8 cellular contexts compared by ENCODE assay signal in genomic region chr1:168136709-168137514, GRCh38. TPM values are rescaled to one million over a fixed set of nuclear protein-coding genes. Genes with fewer than 3 reads are reported as not detected.
DNase-seq lines count a peak whose midpoint lies in the region; ATAC-seq and TF ChIP-seq lines count a peak whose summit lies in the region.

A gene with protein sequence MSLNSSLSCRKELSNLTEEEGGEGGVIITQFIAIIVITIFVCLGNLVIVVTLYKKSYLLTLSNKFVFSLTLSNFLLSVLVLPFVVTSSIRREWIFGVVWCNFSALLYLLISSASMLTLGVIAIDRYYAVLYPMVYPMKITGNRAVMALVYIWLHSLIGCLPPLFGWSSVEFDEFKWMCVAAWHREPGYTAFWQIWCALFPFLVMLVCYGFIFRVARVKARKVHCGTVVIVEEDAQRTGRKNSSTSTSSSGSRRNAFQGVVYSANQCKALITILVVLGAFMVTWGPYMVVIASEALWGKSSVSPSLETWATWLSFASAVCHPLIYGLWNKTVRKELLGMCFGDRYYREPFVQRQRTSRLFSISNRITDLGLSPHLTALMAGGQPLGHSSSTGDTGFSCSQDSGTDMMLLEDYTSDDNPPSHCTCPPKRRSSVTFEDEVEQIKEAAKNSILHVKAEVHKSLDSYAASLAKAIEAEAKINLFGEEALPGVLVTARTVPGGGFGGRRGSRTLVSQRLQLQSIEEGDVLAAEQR (minus strand): TSS chr1:168136930. CDS start chr1:168104850, 32,080 bp downstream.

- no peaks in the 10 kb centered on the region for H3K9me3 ChIP-seq in HAP-1
- H3K9me3 ChIP-seq in OCI-LY3 (ENCODE audit: insufficient read depth, low read length), result no peaks in the 10 kb centered on the region
- no peaks in the 10 kb centered on the region for H3K9me3 ChIP-seq in adrenal gland (replicated peaks in 1 of 3)

- H3K27ac Mint-ChIP-seq in CD14-positive monocyte (peak within 1 kb of the TSS in 3 of 7 donors; percentile 16 to 28 (median 27)), osteocyte (ENCODE audit: unreplicated experiment) (peak within 1 kb of the TSS; percentile 96)

- TF ChIP-seq POLR2A in adrenal gland (IDR thresholded peaks at IDR 0.05), result no peak

- H2AFZ ChIP-seq in OCI-LY3 (ENCODE audit: low read depth, low read length), result peak within 1 kb of the TSS; percentile 100

- in situ Hi-C loops in HAP-1 (cut with MboI; ENCODE audit: low sequenced_read_pairs), result no loop called here

- H3K4me1 Mint-ChIP-seq in CD14-positive monocyte (peaks cover 16% of the 10 kb centered on the region), osteocyte (ENCODE audit: unreplicated experiment) (peaks cover 41% of the 10 kb centered on the region)

- H3K79me2 ChIP-seq in OCI-LY3 (ENCODE audit: low read length), result no peaks in the 10 kb centered on the region

- H3K36me3 ChIP-seq in HAP-1 (replicated peaks) (no peaks in the 10 kb centered on the region), OCI-LY3 (replicated peaks; ENCODE audit: low read depth, low read length) (no peaks in the 10 kb centered on the region), adrenal gland (replicated peaks in 1 of 2) (no peaks in the 10 kb centered on the region)

- H3K4me3 Mint-ChIP-seq in CD14-positive monocyte (peak within 1 kb of the TSS; percentile 94 to 100), osteocyte (ENCODE audit: unreplicated experiment) (peak within 1 kb of the TSS; percentile 95)

- H3K9me3 Mint-ChIP-seq in CD14-positive monocyte (peaks cover 0 to 21% (median 5%) of the 10 kb centered on the region in 7 donors), osteocyte (ENCODE audit: unreplicated experiment) (no peaks in the 10 kb centered on the region)

- H3K27me3 ChIP-seq in HAP-1 (ENCODE audit: low read depth), result no peaks in the 10 kb centered on the region
- peaks cover 29% of the 10 kb centered on the region for H3K27me3 ChIP-seq in OCI-LY3 (ENCODE audit: low read depth, low read length)
- no peaks in the 10 kb centered on the region for H3K27me3 ChIP-seq in adrenal gland

- ATAC-seq in GM21360 (IDR thresholded peaks at IDR 0.05; ENCODE audit: unreplicated experiment), result no peak

- H3K4me3 ChIP-seq in HAP-1 (peak within 1 kb of the TSS; percentile 60), OCI-LY3 (ENCODE audit: low read length) (peak within 1 kb of the TSS; percentile 96), adrenal gland (peak within 1 kb of the TSS; percentile 2 to 86 (median 52))

- H3K36me3 Mint-ChIP-seq in CD14-positive monocyte, result peaks cover 4 to 11% of the 10 kb centered on the region in 2 donors
- H3K36me3 Mint-ChIP-seq in osteocyte (ENCODE audit: unreplicated experiment), result no peaks in the 10 kb centered on the region

- no peak for TF ChIP-seq CTCF in CD14-positive monocyte (IDR thresholded peaks at IDR 0.05)
- TF ChIP-seq CTCF in OCI-LY3 (IDR thresholded peaks at IDR 0.05; ENCODE audit: low read depth, low read length), result no peak
- TF ChIP-seq CTCF in adrenal gland (IDR thresholded peaks at IDR 0.05), result peak in 1 of 6 experiments; percentile 5
- TF ChIP-seq CTCF in osteocyte (IDR thresholded peaks at IDR 0.05), result no peak

- H3K4me2 ChIP-seq in OCI-LY3 (ENCODE audit: low read length), result peak within 1 kb of the TSS; percentile 100

- H3K9ac ChIP-seq in OCI-LY3 (ENCODE audit: low read length), result peak within 1 kb of the TSS; percentile 76

- H3K27ac ChIP-seq in OCI-LY3 (ENCODE audit: low read length) (no peak within 1 kb of the TSS), adrenal gland (peak within 1 kb of the TSS in 2 of 5 donors; percentile 52 to 77)

- intact Hi-C loops in CD14-positive monocyte (cut with micrococcal nuclease) (no loop called here), adrenal gland (cut with DNase I) (no loop called here), cardiac septum (cut with DNase I) (no loop called here)

- 0 to 2% (median 1%) methylated on average over 27 to 78 of the region's 86 CpGs for WGBS in adrenal gland, 4 donors

- peaks cover 39 to 56% (median 46%) of the 10 kb centered on the region in 3 donors for H3K27me3 Mint-ChIP-seq in CD14-positive monocyte (ENCODE audit: low read depth in 3 of 3)
- H3K27me3 Mint-ChIP-seq in osteocyte (ENCODE audit: unreplicated experiment), result no peaks in the 10 kb centered on the region

- no peak for DNase-seq in CD14-positive monocyte (ENCODE audit: low spot score)
- DNase-seq in HAP-1 (ENCODE audit: low spot score in 2 of 2), result peak; percentile 47 to 70
- DNase-seq in adrenal gland, result peak; percentile 39 to 56 (median 44)
- peak; percentile 77 for DNase-seq in cardiac septum (ENCODE audit: low spot score)
- DNase-seq in osteocyte (ENCODE audit: extremely low spot score, unreplicated experiment), result peak; percentile 89
- no peak for DNase-seq in epidermal melanocyte (ENCODE audit: insufficient read length, low spot score)

- H3K4me1 ChIP-seq in HAP-1 (peaks cover 15% of the 10 kb centered on the region), OCI-LY3 (ENCODE audit: low read length) (peaks cover 35% of the 10 kb centered on the region), adrenal gland (replicated peaks in 1 of 2) (peaks cover 8 to 13% of the 10 kb centered on the region in 2 donors)

- no peaks in the 10 kb centered on the region for H4K20me1 ChIP-seq in OCI-LY3 (ENCODE audit: insufficient read depth, low read length)

RNA-seq across cellular contexts. Expression of the gene that starts here (rescaled TPM):
- polyA plus RNA-seq in CD14-positive monocyte (not detected), adrenal gland (1 to 10 TPM in 2 of 3 donors, under 1 TPM in 1; 0.75 to 1.9 (median 1.9) TPM)
- total RNA-seq in adrenal gland (1 to 10 TPM; 1.9 to 4.8 (median 3.5) TPM), cardiac septum (3.0 TPM), osteocyte (36.8 and 38.5 TPM in 2 replicates)

Comparison
In these comparisons a context has a peak if more than half of its experiments do, and no peak if none do; other contexts are left out.
1. DNase-seq: peak in HAP-1 (2 of 2), adrenal gland (7 of 7), cardiac septum (single experiment) and osteocyte (single experiment); none in CD14-positive monocyte (single experiment) and epidermal melanocyte (single experiment).
2. Peak in every context shown above with its lines, with median percentiles within 50 percentile points of each other: H3K4me3 ChIP-seq.